8 cellular contexts compared by ENCODE assay signal in the genomic region with DNA sequence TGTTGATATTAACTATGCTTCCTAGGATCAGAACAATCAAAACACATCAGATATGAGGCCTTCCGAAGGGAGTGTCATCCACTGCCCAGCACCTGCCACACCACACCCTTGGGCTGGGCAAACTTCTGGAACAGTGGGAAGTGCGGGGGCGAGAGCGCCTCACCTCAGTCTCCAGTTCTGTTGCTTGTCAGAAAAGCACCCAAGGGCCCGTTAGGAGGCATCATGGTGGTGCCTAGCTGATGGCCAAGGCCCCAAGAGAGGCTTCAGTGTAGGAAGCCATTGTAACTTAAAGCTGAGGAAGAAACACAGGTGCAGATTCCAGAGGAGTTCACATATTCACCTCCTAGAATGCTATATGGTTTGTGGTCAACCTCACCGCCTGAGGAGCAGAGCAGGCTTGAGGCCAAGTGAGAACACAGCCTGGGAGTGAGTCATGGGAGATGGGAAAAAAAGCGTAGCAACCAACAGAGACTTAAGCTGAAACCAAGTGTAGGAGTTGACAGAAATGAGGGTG.
DNase-seq lines count a peak whose midpoint lies in the region; ATAC-seq and TF ChIP-seq lines count a peak whose summit lies in the region.

No MANE protein-coding gene starts in this region.

- no peaks in the 10 kb centered on the region for H3K9me3 Mint-ChIP-seq in activated CD8-positive, alpha-beta T cell treated with anti-CD3 and anti-CD28 coated beads for 36 hours
- H3K9me3 Mint-ChIP-seq in activated CD8-positive, alpha-beta T cell treated with anti-CD3 and anti-CD28 coated beads, Interleukin-2, amount 10 ng/mL, durations not matched to agents 7 days and 5 days (ENCODE audit: insufficient read depth), result no peaks in the 10 kb centered on the region

- H3K27ac Mint-ChIP-seq in activated CD8-positive, alpha-beta T cell treated with anti-CD3 and anti-CD28 coated beads for 36 hours, result peak overlapping the region; percentile 3
- no peak overlapping the region for H3K27ac Mint-ChIP-seq in activated CD8-positive, alpha-beta T cell treated with anti-CD3 and anti-CD28 coated beads, Interleukin-2, amount 10 ng/mL, durations not matched to agents 7 days and 5 days

- H3K4me1 ChIP-seq in stomach, result peaks cover 7 to 39% (median 24%) of the 10 kb centered on the region in 4 donors

- CTCF ChIA-PET in activated CD8-positive, alpha-beta T cell treated with anti-CD3 and anti-CD28 coated beads for 36 hours (lab: Charles Lee), result interaction anchor here (0.6 to 1.5 kb wide), 3 partner anchors 9 to 46 kb away, joined by 3 to 9 read pairs (median 4); no protein-coding TSS in a partner anchor
- CTCF ChIA-PET in activated CD8-positive, alpha-beta T cell treated with anti-CD3 and anti-CD28 coated beads, Interleukin-2, amount 10 ng/mL, durations not matched to agents 7 days and 5 days (lab: Charles Lee), result interaction anchor here (0.7 to 1.3 kb wide), 2 partner anchors 46 to 145 kb away, joined by 3 read pairs; no protein-coding TSS in a partner anchor

- no peak overlapping the region for H3K4me3 ChIP-seq in stomach

- intact Hi-C loops in activated CD8-positive, alpha-beta T cell treated with anti-CD3 and anti-CD28 coated beads for 36 hours (cut with micrococcal nuclease), result no loop called here
- intact Hi-C loops in stomach (cut with DNase I; ENCODE audit: low total_unique reads), result loop anchor here (10.0 kb wide), 1 partner anchor 147 kb away; no protein-coding TSS in a partner anchor

- peaks cover 4% of the 10 kb centered on the region for H3K27me3 Mint-ChIP-seq in activated CD8-positive, alpha-beta T cell treated with anti-CD3 and anti-CD28 coated beads for 36 hours
- H3K27me3 Mint-ChIP-seq in activated CD8-positive, alpha-beta T cell treated with anti-CD3 and anti-CD28 coated beads, Interleukin-2, amount 10 ng/mL, durations not matched to agents 7 days and 5 days (ENCODE audit: low read depth), result peaks cover 2% of the 10 kb centered on the region

- TF ChIP-seq POLR2A in stomach (IDR thresholded peaks at IDR 0.05), result no peak

- no peaks in the 10 kb centered on the region for H3K36me3 Mint-ChIP-seq in activated CD8-positive, alpha-beta T cell treated with anti-CD3 and anti-CD28 coated beads for 36 hours (ENCODE audit: low read depth)
- no peaks in the 10 kb centered on the region for H3K36me3 Mint-ChIP-seq in activated CD8-positive, alpha-beta T cell treated with anti-CD3 and anti-CD28 coated beads, Interleukin-2, amount 10 ng/mL, durations not matched to agents 7 days and 5 days (ENCODE audit: low read depth)

- no peaks in the 10 kb centered on the region for H3K27me3 ChIP-seq in stomach

- POLR2A ChIA-PET in activated CD8-positive, alpha-beta T cell treated with anti-CD3 and anti-CD28 coated beads for 36 hours (lab: Charles Lee), result interaction anchor here (0.8 to 1.7 kb wide), 3 partner anchors 16 to 236 kb away, joined by 3 to 4 read pairs (median 3); no protein-coding TSS in a partner anchor
- POLR2A ChIA-PET in activated CD8-positive, alpha-beta T cell treated with anti-CD3 and anti-CD28 coated beads, Interleukin-2, amount 10 ng/mL, durations not matched to agents 7 days and 5 days (lab: Charles Lee), result no interaction called here

- no peak for TF ChIP-seq CTCF in activated CD8-positive, alpha-beta T cell treated with anti-CD3 and anti-CD28 coated beads for 36 hours (IDR thresholded peaks at IDR 0.05)
- TF ChIP-seq CTCF in stomach (IDR thresholded peaks at IDR 0.05), result no peak

- H3K9me3 ChIP-seq in stomach, result no peaks in the 10 kb centered on the region

- no peak overlapping the region for H3K4me3 Mint-ChIP-seq in activated CD8-positive, alpha-beta T cell treated with anti-CD3 and anti-CD28 coated beads for 36 hours
- H3K4me3 Mint-ChIP-seq in activated CD8-positive, alpha-beta T cell treated with anti-CD3 and anti-CD28 coated beads, Interleukin-2, amount 10 ng/mL, durations not matched to agents 7 days and 5 days, result no peak overlapping the region

- H3K36me3 ChIP-seq in stomach, result no peaks in the 10 kb centered on the region

- peaks cover 9% of the 10 kb centered on the region for H3K4me1 Mint-ChIP-seq in activated CD8-positive, alpha-beta T cell treated with anti-CD3 and anti-CD28 coated beads for 36 hours (ENCODE audit: low read depth)
- peaks cover 3% of the 10 kb centered on the region for H3K4me1 Mint-ChIP-seq in activated CD8-positive, alpha-beta T cell treated with anti-CD3 and anti-CD28 coated beads, Interleukin-2, amount 10 ng/mL, durations not matched to agents 7 days and 5 days (ENCODE audit: low read depth)

- 48 to 67% (median 53%) methylated on average over 7 of the region's 7 CpGs for WGBS in stomach, 5 donors

- peak; percentile 75 for DNase-seq in activated CD8-positive, alpha-beta T cell treated with anti-CD3 and anti-CD28 coated beads for 36 hours
- DNase-seq in activated CD8-positive, alpha-beta T cell treated with anti-CD3 and anti-CD28 coated beads, Interleukin-2, amount 10 ng/mL, durations not matched to agents 7 days and 5 days, result no peak
- DNase-seq in activated T-cell treated with anti-CD3 and anti-CD28 coated beads, Interleukin-2, amount 50 U/mL, for 48 hours, result peak; percentile 65 to 67
- DNase-seq in islet precursor cell, result peak; percentile 86
- DNase-seq in stomach, result peak; percentile 35
- no peak for DNase-seq in NCI-H1930 (lab: John Stamatoyannopoulos, UW)
- DNase-seq in medulla oblongata (ENCODE audit: extremely low spot score), result no peak
- DNase-seq in DMS79 treated with DMSO at 0.1 percent for 48 hours (lab: John Stamatoyannopoulos, UW), result no peak

- no peak for TF ChIP-seq EP300 in stomach (IDR thresholded peaks at IDR 0.05)

- peak overlapping the region in 3 of 5 donors; percentile 38 to 70 (median 66) for H3K27ac ChIP-seq in stomach

- peak; percentile 93 for ATAC-seq in activated CD8-positive, alpha-beta T cell treated with anti-CD3 and anti-CD28 coated beads for 36 hours
- no peak for ATAC-seq in activated CD8-positive, alpha-beta T cell treated with anti-CD3 and anti-CD28 coated beads, Interleukin-2, amount 10 ng/mL, durations not matched to agents 7 days and 5 days

Comparison
In these comparisons a context has a peak if more than half of its experiments do, and no peak if none do; other contexts are left out.
1. DNase-seq: peak in activated CD8-positive, alpha-beta T cell treated with anti-CD3 and anti-CD28 coated beads for 36 hours (single experiment), activated T-cell treated with anti-CD3 and anti-CD28 coated beads, Interleukin-2, amount 50 U/mL, for 48 hours (2 of 2), islet precursor cell (single experiment) and stomach (single experiment); none in activated CD8-positive, alpha-beta T cell treated with anti-CD3 and anti-CD28 coated beads, Interleukin-2, amount 10 ng/mL, durations not matched to agents 7 days and 5 days (single experiment), NCI-H1930 (0 of 2), medulla oblongata (single experiment) and DMS79 treated with DMSO at 0.1 percent for 48 hours (single experiment).